In the genomic region with DNA sequence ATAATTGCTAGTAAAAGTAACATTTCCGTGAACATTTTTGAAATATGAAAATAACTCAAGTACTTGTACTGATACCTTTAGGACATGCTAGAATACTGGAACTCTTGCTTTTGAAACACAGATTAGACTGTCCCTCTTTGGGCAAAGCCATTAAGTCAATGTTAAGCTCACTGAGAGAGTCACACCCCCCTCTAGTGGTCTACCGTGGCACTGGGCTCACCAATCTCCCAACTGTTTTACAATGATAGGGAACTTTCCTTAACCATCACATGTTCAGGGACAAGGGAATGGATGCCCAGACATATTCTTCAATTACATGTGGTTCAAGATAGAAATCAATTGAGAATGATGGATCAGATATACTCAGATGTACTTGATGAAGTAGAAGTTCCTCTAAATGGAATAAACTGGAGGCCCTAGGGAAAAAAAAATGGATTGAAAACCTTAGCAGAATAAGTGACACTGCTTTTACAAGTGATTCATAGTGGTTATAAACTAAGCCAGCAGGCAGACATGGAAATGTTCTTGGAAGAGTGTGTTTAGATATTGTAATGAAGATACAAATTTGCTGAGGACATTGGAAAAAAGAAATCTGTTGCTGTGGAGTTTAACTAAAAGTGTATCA, we compare ENCODE assay signal across 8 cellular contexts. TPM values are rescaled to one million over a fixed set of nuclear protein-coding genes. Genes with fewer than 3 reads are reported as not detected.
DNase-seq lines count a peak whose midpoint lies in the region; ATAC-seq and TF ChIP-seq lines count a peak whose summit lies in the region.

No MANE protein-coding gene starts in this region.

- intact Hi-C loops in activated CD8-positive, alpha-beta T cell treated with anti-CD3 and anti-CD28 coated beads for 36 hours (cut with micrococcal nuclease) = loop anchor here (1.0 kb wide), 1 partner anchor 130 kb away; no protein-coding TSS in a partner anchor

- POLR2A ChIA-PET in AG04449 (lab: Yijun Ruan, JAX) = interaction anchor here (1.0 kb wide), 1 partner anchor 129 kb away, joined by 4 read pairs; the partner anchor contains the start of gene SLC2A3
- POLR2A ChIA-PET in activated CD8-positive, alpha-beta T cell treated with anti-CD3 and anti-CD28 coated beads for 36 hours (lab: Charles Lee) = no interaction called here

- H3K36me3 Mint-ChIP-seq in activated CD8-positive, alpha-beta T cell treated with anti-CD3 and anti-CD28 coated beads for 36 hours (ENCODE audit: low read depth) = no peaks in the 10 kb centered on the region

- no peak overlapping the region for H3K4ac ChIP-seq in mesendoderm (ENCODE audit: low read depth, low read length)

- no peak overlapping the region for H4K8ac ChIP-seq in mesendoderm (ENCODE audit: low read depth, low read length)

- H3K23ac ChIP-seq in mesendoderm (ENCODE audit: low read length) = no peak overlapping the region

- no peak overlapping the region for H3K27ac Mint-ChIP-seq in activated CD8-positive, alpha-beta T cell treated with anti-CD3 and anti-CD28 coated beads for 36 hours

- no peak overlapping the region for H3K4me3 ChIP-seq in AG04449 (ENCODE audit: low read depth, low read length)
- no peak overlapping the region for H3K4me3 ChIP-seq in effector memory CD4-positive, alpha-beta T cell (ENCODE audit: insufficient read depth, low read depth, low read length, poor library complexity, severe bottlenecking)
- H3K4me3 ChIP-seq in mesendoderm (ENCODE audit: low read length) = no peak overlapping the region

- H3K4me1 ChIP-seq in effector memory CD4-positive, alpha-beta T cell (ENCODE audit: control insufficient read depth, insufficient read depth, low read length, poor library complexity, severe bottlenecking) = no peaks in the 10 kb centered on the region
- H3K4me1 ChIP-seq in mesendoderm (ENCODE audit: control insufficient read depth, low read depth, low read length) = no peaks in the 10 kb centered on the region

- no peaks in the 10 kb centered on the region for H3K9me3 ChIP-seq in effector memory CD4-positive, alpha-beta T cell (ENCODE audit: control insufficient read depth, low read length)

- no peak overlapping the region for H3K56ac ChIP-seq in mesendoderm (ENCODE audit: low read length)

- no peaks in the 10 kb centered on the region for H3K79me2 ChIP-seq in mesendoderm (ENCODE audit: control insufficient read depth, insufficient read depth, low read length)

- H3K18ac ChIP-seq in mesendoderm (ENCODE audit: low read length) = no peak overlapping the region

- no peaks in the 10 kb centered on the region for H3K79me1 ChIP-seq in mesendoderm (ENCODE audit: low read length)

- H3K27me3 Mint-ChIP-seq in activated CD8-positive, alpha-beta T cell treated with anti-CD3 and anti-CD28 coated beads for 36 hours = peaks cover 2% of the 10 kb centered on the region

- no peak overlapping the region for H2BK120ac ChIP-seq in mesendoderm (ENCODE audit: low read depth, low read length)

- no peak overlapping the region for H2BK15ac ChIP-seq in mesendoderm (replicated peaks; ENCODE audit: low read depth)

- no peaks in the 10 kb centered on the region for H3K9me3 Mint-ChIP-seq in activated CD8-positive, alpha-beta T cell treated with anti-CD3 and anti-CD28 coated beads for 36 hours

- H3K27me3 ChIP-seq in effector memory CD4-positive, alpha-beta T cell (replicated peaks; ENCODE audit: control insufficient read depth, insufficient read depth, low read length, poor library complexity, severe bottlenecking) = no peaks in the 10 kb centered on the region
- H3K27me3 ChIP-seq in mesendoderm (ENCODE audit: insufficient read depth, low read length, poor library complexity) = no peaks in the 10 kb centered on the region

- no peaks in the 10 kb centered on the region for H3K36me3 ChIP-seq in effector memory CD4-positive, alpha-beta T cell (ENCODE audit: control insufficient read depth, insufficient read depth, low read length)
- no peaks in the 10 kb centered on the region for H3K36me3 ChIP-seq in mesendoderm (ENCODE audit: control insufficient read depth, insufficient read depth, low read length)

- H3K4me3 Mint-ChIP-seq in activated CD8-positive, alpha-beta T cell treated with anti-CD3 and anti-CD28 coated beads for 36 hours = no peak overlapping the region

- no peak overlapping the region for H2BK5ac ChIP-seq in mesendoderm (ENCODE audit: low read length)

- no peak overlapping the region for H2AK5ac ChIP-seq in mesendoderm (ENCODE audit: low read length)

- no peak overlapping the region for H3K27ac ChIP-seq in effector memory CD4-positive, alpha-beta T cell (ENCODE audit: insufficient read depth, low read length, poor library complexity, severe bottlenecking)
- H3K27ac ChIP-seq in mesendoderm (ENCODE audit: low read depth, low read length) = no peak overlapping the region

- peak; percentile 61 for ATAC-seq in activated CD8-positive, alpha-beta T cell treated with anti-CD3 and anti-CD28 coated beads for 36 hours
- ATAC-seq in GM21717 (IDR thresholded peaks at IDR 0.05; ENCODE audit: unreplicated experiment) = no peak

- no peak overlapping the region for H3K4me2 ChIP-seq in mesendoderm (ENCODE audit: low read length)

- no peak for DNase-seq in AG04449 (ENCODE audit: low read depth, low spot score)
- peak; percentile 31 for DNase-seq in GM19238 (ENCODE audit: insufficient read length, low spot score)
- DNase-seq in NCI-H69 (lab: John Stamatoyannopoulos, UW) = peak; percentile 43
- DNase-seq in activated CD8-positive, alpha-beta T cell treated with anti-CD3 and anti-CD28 coated beads for 36 hours = peak; percentile 82
- DNase-seq in effector memory CD4-positive, alpha-beta T cell = peak; percentile 3 to 23 (median 4)
- peak; percentile 87 for DNase-seq in mesendoderm
- DNase-seq in stimulated activated CD8-positive, alpha-beta memory T cell treated with anti-CD3 and anti-CD28 coated beads, Interleukin-2, amount 100 ng/mL, for 1 hour (ENCODE audit: low read depth in 2 of 2) = peak; percentile 21 to 34

- TF ChIP-seq CTCF in AG04449 (IDR thresholded peaks at IDR 0.05; ENCODE audit: insufficient read depth, low read length, missing control alignments) = peak; percentile 84
- peak; percentile 90 for TF ChIP-seq CTCF in activated CD8-positive, alpha-beta T cell treated with anti-CD3 and anti-CD28 coated beads for 36 hours (IDR thresholded peaks at IDR 0.05)

- CTCF ChIA-PET in AG04449 (lab: Yijun Ruan, JAX) = interaction anchor here (0.6 to 5.1 kb wide), 16 partner anchors 9 to 585 kb away, joined by 3 to 81 read pairs (median 4); no protein-coding TSS in a partner anchor
- CTCF ChIA-PET in activated CD8-positive, alpha-beta T cell treated with anti-CD3 and anti-CD28 coated beads for 36 hours (lab: Charles Lee) = interaction anchor here (0.6 to 5.9 kb wide), 27 partner anchors 9 to 518 kb away, joined by 3 to 52 read pairs (median 3); partner anchors contain the start of genes GDF3 and NANOG

- no peaks in the 10 kb centered on the region for H3K4me1 Mint-ChIP-seq in activated CD8-positive, alpha-beta T cell treated with anti-CD3 and anti-CD28 coated beads for 36 hours (ENCODE audit: low read depth)

- H4K5ac ChIP-seq in mesendoderm (ENCODE audit: low read length) = no peak overlapping the region

- no peak overlapping the region for H3K9ac ChIP-seq in mesendoderm (ENCODE audit: low read length)

- WGBS in mesendoderm (ENCODE audit: extremely low coverage, insufficient coverage, low lambda C conversion rate) = no CpG with 5 or more reads among the region's 2 CpGs

RNA-seq across cellular contexts. Expression of gene NANOG, which starts 17.8 kb away (rescaled TPM):
- not detected for total RNA-seq in activated CD8-positive, alpha-beta T cell treated with anti-CD3 and anti-CD28 coated beads for 36 hours
- 198 TPM for polyA plus RNA-seq in mesendoderm (2013, experiment 1 of 2)
- 200 TPM for polyA plus RNA-seq in mesendoderm (2013, experiment 2 of 2)

RNA-seq across cellular contexts. Expression of gene NANOGNB, which starts 42.0 kb away (rescaled TPM):
- total RNA-seq in activated CD8-positive, alpha-beta T cell treated with anti-CD3 and anti-CD28 coated beads for 36 hours = not detected
- 0.13 TPM for polyA plus RNA-seq in mesendoderm (2013, experiment 1 of 2)
- 0.20 TPM for polyA plus RNA-seq in mesendoderm (2013, experiment 2 of 2)

RNA-seq across cellular contexts. Expression of gene CLEC4C, which starts 59.8 kb away (rescaled TPM):
- total RNA-seq in activated CD8-positive, alpha-beta T cell treated with anti-CD3 and anti-CD28 coated beads for 36 hours = not detected
- 0.08 TPM for polyA plus RNA-seq in mesendoderm (2013, experiment 1 of 2)
- not detected for polyA plus RNA-seq in mesendoderm (2013, experiment 2 of 2)
